11 cellular contexts compared by ENCODE assay signal in the genomic region with DNA sequence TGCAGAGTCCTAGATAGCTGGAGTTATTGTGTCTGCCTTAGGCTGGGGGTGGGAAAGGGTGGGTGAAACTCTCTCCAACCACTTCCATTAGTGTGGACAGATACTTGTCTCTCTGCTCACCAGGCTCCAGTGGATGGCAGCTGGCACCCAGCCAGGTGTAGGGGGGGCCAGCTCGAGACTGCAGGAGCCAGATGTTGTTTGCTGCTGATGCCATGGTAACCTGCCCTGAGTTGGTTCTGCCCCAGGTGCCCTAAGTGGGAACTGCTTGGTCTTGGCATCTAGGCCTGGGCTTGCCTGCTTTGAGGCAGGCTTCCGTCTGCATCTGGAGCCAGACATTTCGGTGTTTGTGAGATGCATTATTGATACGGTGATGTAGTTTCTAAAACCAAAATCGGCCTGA.
DNase-seq lines count a peak whose midpoint lies in the region; ATAC-seq and TF ChIP-seq lines count a peak whose summit lies in the region.
"Had no signal": no experiment of that assay in that cellular context is flagged by ENCODE, and none has a peak within 500 bp of the region (broad histone marks: within the 10 kb centered on the region; RNA-seq: fewer than 3 reads in every experiment).

No MANE protein-coding gene starts in this region.

- no peak overlapping the region for H3K27ac ChIP-seq in WERI-Rb-1

- ATAC-seq in WTC11: peak; percentile 28; the same call in 1 of the 2 replicates
- no peak for ATAC-seq in HG03460 (IDR thresholded peaks at IDR 0.05; ENCODE audit: unreplicated experiment)
- ATAC-seq in GM18873 (IDR thresholded peaks at IDR 0.05; ENCODE audit: low FRiP score, unreplicated experiment): no peak
- ATAC-seq: naive thymus-derived CD4-positive, alpha-beta T cell had no signal

- 0 out of 2 replicates have a peak, but pooled peaks cover 6% of the 10 kb centered on the region for H3K4me1 Mint-ChIP-seq in WTC11

- TF ChIP-seq CTCF in WTC11 (IDR thresholded peaks at IDR 0.05) (no peak), WERI-Rb-1 (IDR thresholded peaks at IDR 0.05; ENCODE audit: low read depth, low read length) (no peak)

- H3K36me3 Mint-ChIP-seq in WTC11: no peaks in the 10 kb centered on the region

- H3K4me3 ChIP-seq in WERI-Rb-1 (ENCODE audit: low read depth, low read length): no peak overlapping the region

- CTCF ChIA-PET in WTC11 (lab: Charles Lee): interaction anchor here (0.6 kb wide), 1 partner anchor 472 kb away, joined by 3 read pairs; no protein-coding TSS in a partner anchor

- H3K27ac Mint-ChIP-seq in WTC11: peak overlapping the region; percentile 38; the same call in 1 of the 2 replicates
- H3K27ac Mint-ChIP-seq: CD4-positive, alpha-beta memory T cell had no signal

- POLR2A ChIA-PET in WTC11 (lab: Charles Lee): no interaction called here

- no peaks in the 10 kb centered on the region for H3K27me3 ChIP-seq in WERI-Rb-1 (ENCODE audit: insufficient read depth, low read depth, severe bottlenecking)

- H3K27me3 Mint-ChIP-seq in WTC11 (ENCODE audit: low read depth): no peaks in the 10 kb centered on the region
- H3K27me3 Mint-ChIP-seq: CD4-positive, alpha-beta memory T cell; naive thymus-derived CD4-positive, alpha-beta T cell had no signal

- H3K36me3 ChIP-seq in WERI-Rb-1: no peaks in the 10 kb centered on the region

- no peaks in the 10 kb centered on the region for H3K9me3 Mint-ChIP-seq in WTC11

- no peaks in the 10 kb centered on the region for H3K9me3 ChIP-seq in WERI-Rb-1 (ENCODE audit: severe bottlenecking)

- H3K4me3 Mint-ChIP-seq in WTC11: no peak overlapping the region
- H3K4me3 Mint-ChIP-seq: CD4-positive, alpha-beta memory T cell; naive thymus-derived CD4-positive, alpha-beta T cell had no signal

- DNase-seq in D341Med (ENCODE audit: low spot score) (peak; percentile 67), NCI-H2029 (lab: John Stamatoyannopoulos, UW) (peak; percentile 80), WTC11 (ENCODE audit: low spot score) (no peak), myocyte (ENCODE audit: low read depth) (peak; percentile 39), WERI-Rb-1 (no peak)
- DNase-seq in activated naive CD4-positive, alpha-beta T cell treated with Interleukin-2 at 50 U/mL for 16 hours: no peak
- DNase-seq: activated T-cell treated with anti-CD3 and anti-CD28 coated beads, Interleukin-2, amount 50 U/mL, for 1 hour; CD4-positive, alpha-beta memory T cell; naive thymus-derived CD4-positive, alpha-beta T cell had no signal

TF ChIP-seq in WTC11, 78 proteins besides CTCF, POLR2A, EP300 and RAD21:
- TF ChIP-seq, protein P1, sequence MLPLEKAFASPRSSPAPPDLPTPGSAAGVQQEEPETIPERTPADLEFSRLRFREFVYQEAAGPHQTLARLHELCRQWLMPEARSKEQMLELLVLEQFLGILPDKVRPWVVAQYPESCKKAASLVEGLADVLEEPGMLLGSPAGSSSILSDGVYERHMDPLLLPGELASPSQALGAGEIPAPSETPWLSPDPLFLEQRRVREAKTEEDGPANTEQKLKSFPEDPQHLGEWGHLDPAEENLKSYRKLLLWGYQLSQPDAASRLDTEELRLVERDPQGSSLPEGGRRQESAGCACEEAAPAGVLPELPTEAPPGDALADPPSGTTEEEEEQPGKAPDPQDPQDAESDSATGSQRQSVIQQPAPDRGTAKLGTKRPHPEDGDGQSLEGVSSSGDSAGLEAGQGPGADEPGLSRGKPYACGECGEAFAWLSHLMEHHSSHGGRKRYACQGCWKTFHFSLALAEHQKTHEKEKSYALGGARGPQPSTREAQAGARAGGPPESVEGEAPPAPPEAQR (CRISPR knock-in tag; IDR thresholded peaks at IDR 0.05): no peak
- TF ChIP-seq ZNF396 (CRISPR knock-in tag; IDR thresholded peaks at IDR 0.05; ENCODE audit: borderline replicate concordance) (no peak), JUN (CRISPR knock-in tag; IDR thresholded peaks at IDR 0.05) (no peak), GABPB1 (CRISPR knock-in tag; IDR thresholded peaks at IDR 0.05) (no peak), AFF4 (CRISPR knock-in tag; IDR thresholded peaks at IDR 0.05; ENCODE audit: borderline replicate concordance) (no peak), PREB (CRISPR knock-in tag; IDR thresholded peaks at IDR 0.05; ENCODE audit: borderline replicate concordance) (no peak)

Comparison
In these comparisons a context has a peak if more than half of its experiments do, and no peak if none do; other contexts are left out.
1. DNase-seq: peak in D341Med (single experiment), NCI-H2029 (single experiment) and myocyte (single experiment); none in WTC11 (single experiment), activated naive CD4-positive, alpha-beta T cell treated with Interleukin-2 at 50 U/mL for 16 hours (single experiment) and WERI-Rb-1 (single experiment).